7 cellular contexts compared by ENCODE assay signal in the genomic region with DNA sequence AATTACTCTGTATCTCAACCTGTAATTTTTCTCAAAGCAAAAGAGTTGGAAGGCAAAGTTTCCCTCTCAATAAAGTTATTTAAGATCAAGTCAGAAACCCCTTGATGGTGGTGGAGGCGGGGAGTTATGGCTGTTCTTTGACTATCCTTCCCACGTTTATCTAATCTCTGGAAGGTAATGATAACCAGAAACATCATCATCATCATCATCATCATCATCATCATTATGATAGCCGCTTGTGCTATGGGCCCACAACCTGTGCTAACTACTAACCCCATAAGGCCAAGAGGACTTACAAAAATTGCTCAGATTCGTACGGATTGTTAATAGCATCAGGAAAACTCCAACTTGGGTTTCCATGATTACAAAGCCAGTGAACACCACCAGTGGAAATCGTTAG.
"Had no signal": no experiment of that assay in that cellular context is flagged by ENCODE, and none has a peak within 500 bp of the region (broad histone marks: within the 10 kb centered on the region; RNA-seq: fewer than 3 reads in every experiment).

No MANE protein-coding gene starts in this region.

- H3K27ac ChIP-seq: GM23248 had no signal

- H3K4me3 Mint-ChIP-seq: IgD-negative memory B cell had no signal

- H2AFZ ChIP-seq: GM23248 had no signal

- H3K9ac ChIP-seq: GM23248 had no signal

- H3K36me3 ChIP-seq: HAP-1 had no signal

- H3K9me3 ChIP-seq: HAP-1 had no signal

- H3K27me3 Mint-ChIP-seq: IgD-negative memory B cell had no signal

- FAIRE-seq: HTR-8/SVneo had no signal

- H3K4me1 ChIP-seq: HAP-1 had no signal

- H3K36me3 Mint-ChIP-seq: IgD-negative memory B cell had no signal

- H3K4me3 ChIP-seq: GM23248, HAP-1 had no signal

- H3K27ac Mint-ChIP-seq: IgD-negative memory B cell had no signal

- DNase-seq: GM23248, GOT3, H7, KBM-7 had no signal
